In the genomic region with DNA sequence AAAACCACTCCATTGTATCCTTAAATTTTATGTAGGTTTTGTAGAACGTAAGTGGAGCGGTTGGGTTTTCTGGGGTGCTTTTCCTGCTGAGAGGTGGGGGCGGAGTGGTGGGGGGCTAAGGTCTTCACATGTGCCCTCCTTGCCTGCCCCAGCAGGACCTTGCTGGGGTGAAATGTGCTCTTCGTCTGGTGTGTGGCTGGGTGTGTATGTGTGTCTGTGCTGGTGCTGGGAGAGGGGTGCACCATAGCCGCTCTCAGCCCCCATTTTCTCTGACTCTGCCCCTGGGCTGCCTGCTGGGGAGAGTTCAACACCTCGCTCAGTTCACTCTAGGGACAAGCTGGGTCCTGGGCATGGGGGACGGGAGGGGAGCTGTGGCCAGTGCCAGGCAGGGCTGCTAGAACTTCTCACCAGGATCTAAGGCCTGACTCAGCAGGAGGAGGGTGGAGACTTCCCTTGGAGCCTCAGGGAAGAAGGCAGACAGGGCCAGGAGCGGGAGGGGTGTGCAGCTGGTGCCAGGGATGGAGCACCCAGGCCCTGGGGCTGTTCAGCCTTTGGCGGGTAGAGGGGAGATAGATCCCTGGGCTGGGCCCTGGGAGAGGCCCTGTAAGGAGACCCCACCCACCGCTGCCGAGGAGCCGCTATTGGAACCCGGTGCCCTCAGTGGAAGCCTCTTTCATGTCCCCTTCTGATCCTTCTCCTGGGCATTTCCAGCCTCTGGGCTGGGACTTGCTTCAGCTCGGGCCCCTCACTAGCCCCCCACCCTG, we compare ENCODE assay signal across 10 cellular contexts. TPM values are rescaled to one million over a fixed set of nuclear protein-coding genes. Genes with fewer than 3 reads are reported as not detected.
DNase-seq lines count a peak whose midpoint lies in the region; ATAC-seq and TF ChIP-seq lines count a peak whose summit lies in the region.
"Had no signal": no experiment of that assay in that cellular context is flagged by ENCODE, and none has a peak within 500 bp of the region (broad histone marks: within the 10 kb centered on the region; RNA-seq: fewer than 3 reads in every experiment).

No MANE protein-coding gene starts in this region.

- H3K4me3 ChIP-seq in SJSA1 (peak overlapping the region; percentile 61), fibroblast of the aortic adventitia (ENCODE audit: low read depth, low read length) (no peak overlapping the region), gastrocnemius medialis (peak overlapping the region in 2 of 4 donors; percentile 6 to 31), colonic mucosa (no peak overlapping the region)

- no peak for ATAC-seq in gastrocnemius medialis
- no peak for ATAC-seq in GM19463 (IDR thresholded peaks at IDR 0.05; ENCODE audit: unreplicated experiment)

- H3K27ac ChIP-seq in SJSA1 (no peak overlapping the region), gastrocnemius medialis (peak overlapping the region in 3 of 4 donors; percentile 49 to 64 (median 52)), colonic mucosa (no peak overlapping the region)

- TF ChIP-seq POLR2A in gastrocnemius medialis (IDR thresholded peaks at IDR 0.05), result no peak

- H3K9me3 ChIP-seq in SJSA1 (replicated peaks) (no peaks in the 10 kb centered on the region), gastrocnemius medialis (no peaks in the 10 kb centered on the region), colonic mucosa (no peaks in the 10 kb centered on the region)

- no peak overlapping the region for H3K9ac ChIP-seq in colonic mucosa (ENCODE audit: low read depth in 2 of 2, low read length in 2 of 2)

- no peak for TF ChIP-seq CTCF in fibroblast of the aortic adventitia (IDR thresholded peaks at IDR 0.05; ENCODE audit: insufficient read depth, low read length)
- no peak for TF ChIP-seq CTCF in gastrocnemius medialis (IDR thresholded peaks at IDR 0.05 in 4 of 5, conservative IDR thresholded peaks at IDR 0.05 in 1 of 5)
- TF ChIP-seq CTCF in colonic mucosa (IDR thresholded peaks at IDR 0.05), result no peak

- H3K4me1 ChIP-seq in SJSA1 (replicated peaks), result peaks cover 35% of the 10 kb centered on the region
- peaks cover 3 to 14% of the 10 kb centered on the region in 2 donors for H3K4me1 ChIP-seq in gastrocnemius medialis
- H3K4me1 ChIP-seq in colonic mucosa, result no peaks in the 10 kb centered on the region

- H3K27me3 ChIP-seq in SJSA1 (replicated peaks), result peaks cover 6% of the 10 kb centered on the region; the same call in 1 of the 2 replicates
- peaks cover 41 to 63% (median 56%) of the 10 kb centered on the region in 3 donors for H3K27me3 ChIP-seq in gastrocnemius medialis
- H3K27me3 ChIP-seq in colonic mucosa, result peaks cover 58% of the 10 kb centered on the region

- in situ Hi-C loops in gastrocnemius medialis (cut with MboI; ENCODE audit: low sequenced_read_pairs in 4 of 4), result no loop called here

- intact Hi-C loops in gastrocnemius medialis (cut with DNase I; ENCODE audit: low total_unique reads), result no loop called here
- intact Hi-C loops in colonic mucosa (cut with DNase I), result no loop called here

- DNase-seq in NCI-H146 (lab: John Stamatoyannopoulos, UW) (peak; percentile 23), NCI-H146 treated with DMSO at 0.1 percent for 48 hours (lab: John Stamatoyannopoulos, UW; ENCODE audit: unreplicated experiment) (no peak), SJSA1 (ENCODE audit: low read depth in 1 of 2, low spot score in 2 of 2) (peak; percentile 82 to 85), fibroblast of the aortic adventitia (ENCODE audit: low read depth) (peak; percentile 68), gastrocnemius medialis (no peak), cortex of kidney (lab: John Stamatoyannopoulos, UW) (no peak), colonic mucosa (no peak)
- DNase-seq: activated CD4-positive, CD25-positive, alpha-beta regulatory T cell; cerebellar nuclear complex had no signal

- peaks cover 39% of the 10 kb centered on the region for H3K36me3 ChIP-seq in SJSA1
- H3K36me3 ChIP-seq in gastrocnemius medialis, result no peaks in the 10 kb centered on the region
- no peaks in the 10 kb centered on the region for H3K36me3 ChIP-seq in colonic mucosa

RNA-seq across cellular contexts. Expression of a gene that starts 4.8 kb away (rescaled TPM):
- total RNA-seq in SJSA1 (2014; rRNA removed; shearing (Covaris generic)), result 61.7 and 70.0 TPM in 2 replicates
- 0.57 TPM in 1 of 2 replicates, not detected in the other for total RNA-seq in fibroblast of the aortic adventitia (ENCODE audit: low replicate concordance)
- 1 to 10 TPM; 2.9 to 6.5 (median 5.6) TPM for total RNA-seq in gastrocnemius medialis
- 10 to 100 TPM in 1 of 2 donors, 1 to 10 TPM in 1; 8.4 to 26.8 TPM for total RNA-seq in colonic mucosa

RNA-seq across cellular contexts. Expression of a gene that starts 8.7 kb away (rescaled TPM):
- 0.24 and 0.94 TPM in 2 replicates for total RNA-seq in SJSA1 (2014; rRNA removed; shearing (Covaris generic))
- total RNA-seq in fibroblast of the aortic adventitia (ENCODE audit: low replicate concordance) (1.6 and 2.1 TPM in 2 replicates), gastrocnemius medialis (under 1 TPM in 3 of 4 donors, not detected in 1; 0.16 to 0.66 (median 0.33) TPM), colonic mucosa (1 to 10 TPM in 1 of 2 donors, under 1 TPM in 1; 0.29 to 3.3 TPM)

RNA-seq across cellular contexts. Expression of a gene that starts 18.3 kb away (rescaled TPM):
- total RNA-seq in SJSA1 (2014; rRNA removed; shearing (Covaris generic)), result 120 and 139 TPM in 2 replicates
- 23.5 and 59.4 TPM in 2 replicates for total RNA-seq in fibroblast of the aortic adventitia (ENCODE audit: low replicate concordance)
- 10 to 100 TPM in 1 of 4 donors, 1 to 10 TPM in 3; 8.4 to 21.0 (median 8.8) TPM for total RNA-seq in gastrocnemius medialis
- total RNA-seq in colonic mucosa, result 10 to 100 TPM in 1 of 2 donors, 1 to 10 TPM in 1; 7.3 to 11.8 TPM

RNA-seq across cellular contexts. Expression of a gene that starts 34.7 kb away (rescaled TPM):
- total RNA-seq in SJSA1 (2014; rRNA removed; shearing (Covaris generic)), result 18.5 and 21.3 TPM in 2 replicates
- 4.8 and 9.8 TPM in 2 replicates for total RNA-seq in fibroblast of the aortic adventitia (ENCODE audit: low replicate concordance)
- total RNA-seq in gastrocnemius medialis, result 1 to 10 TPM in 3 of 4 donors, under 1 TPM in 1; 0.92 to 7.7 (median 3.5) TPM
- total RNA-seq in colonic mucosa, result 1 to 10 TPM; 3.4 to 4.5 TPM

RNA-seq across cellular contexts. Expression of a gene that starts 35.2 kb away (rescaled TPM):
- total RNA-seq in SJSA1 (2014; rRNA removed; shearing (Covaris generic)), result 0.09 and 0.16 TPM in 2 replicates
- 0.63 and 1.3 TPM in 2 replicates for total RNA-seq in fibroblast of the aortic adventitia (ENCODE audit: low replicate concordance)
- total RNA-seq in gastrocnemius medialis, result under 1 TPM; 0.10 to 0.68 (median 0.15) TPM
- total RNA-seq in colonic mucosa, result under 1 TPM; 0.24 to 0.25 TPM

Comparison
In these comparisons a context has a peak if more than half of its experiments do, and no peak if none do; other contexts are left out.
1. DNase-seq: peak in NCI-H146 (single experiment), SJSA1 (2 of 2) and fibroblast of the aortic adventitia (single experiment); none in NCI-H146 treated with DMSO at 0.1 percent for 48 hours (single experiment), gastrocnemius medialis (0 of 2), cortex of kidney (single experiment) and colonic mucosa (single experiment).
2. H3K27ac ChIP-seq: peak in gastrocnemius medialis (3 of 4); none in SJSA1 (single experiment) and colonic mucosa (single experiment).